ENCODE assay signal across 6 cellular contexts in genomic region chr19:55635334-55635717, GRCh38. TPM values are rescaled to one million over a fixed set of nuclear protein-coding genes. Genes with fewer than 3 reads are reported as not detected.
DNase-seq lines count a peak whose midpoint lies in the region; ATAC-seq lines count a peak whose summit lies in the region.

No MANE protein-coding gene starts in this region.

- H3K27ac ChIP-seq in iPS-18a (ENCODE audit: low read length) (peak overlapping the region; percentile 50), aorta (ENCODE audit: low read depth in 1 of 2, low read length in 2 of 2) (peak overlapping the region; percentile 45 to 93)

- H3K27me3 ChIP-seq in iPS-18a (ENCODE audit: control insufficient read depth, insufficient read depth, low read length) (no peaks in the 10 kb centered on the region), aorta (ENCODE audit: control insufficient read depth in 1 of 2, insufficient read depth in 2 of 2, low read length in 1 of 2) (no peaks in the 10 kb centered on the region)

- no peaks in the 10 kb centered on the region for H3K4me1 ChIP-seq in iPS-18a (ENCODE audit: control insufficient read depth, low read depth, low read length)
- no peaks in the 10 kb centered on the region for H3K4me1 ChIP-seq in aorta (ENCODE audit: control insufficient read depth in 1 of 2, insufficient read depth in 2 of 2, low read length in 2 of 2)

- intact Hi-C loops in aorta (cut with DNase I) = no loop called here

- peak overlapping the region; percentile 99 for H3K27ac Mint-ChIP-seq in stimulated activated naive CD8-positive, alpha-beta T cell treated with anti-CD3 and anti-CD28 coated beads, Interleukin-15, Interleukin-2, amounts not matched to agents 100 ng/mL and 50 ng/mL, for 24 hours

- peaks cover 65% of the 10 kb centered on the region for H3K4me1 Mint-ChIP-seq in stimulated activated naive CD8-positive, alpha-beta T cell treated with anti-CD3 and anti-CD28 coated beads, Interleukin-15, Interleukin-2, amounts not matched to agents 100 ng/mL and 50 ng/mL, for 24 hours (ENCODE audit: low read depth)

- DNase-seq in stimulated activated naive CD8-positive, alpha-beta T cell treated with anti-CD3 and anti-CD28 coated beads, Interleukin-15, Interleukin-2, amounts not matched to agents 100 U/mL and 50 U/mL, for 24 hours = no peak
- DNase-seq in aorta (peak in 1 of 2 donors; percentile 50), DMS 273 treated with DMSO at 0.1 percent for 48 hours (lab: John Stamatoyannopoulos, UW) (no peak)
- DNase-seq in stimulated activated CD4-positive, alpha-beta T cell treated with anti-CD3 and anti-CD28 coated beads, Interleukin-15, amount 100 ng/mL, for 24 hours = no peak

- no peak for ATAC-seq in stimulated activated naive CD8-positive, alpha-beta T cell treated with anti-CD3 and anti-CD28 coated beads, Interleukin-15, Interleukin-2, amounts not matched to agents 100 U/mL and 50 U/mL, for 24 hours
- peak; percentile 11 for ATAC-seq in aorta (ENCODE audit: low FRiP score)

- H3K4me3 Mint-ChIP-seq in stimulated activated naive CD8-positive, alpha-beta T cell treated with anti-CD3 and anti-CD28 coated beads, Interleukin-15, Interleukin-2, amounts not matched to agents 100 ng/mL and 50 ng/mL, for 24 hours = peak overlapping the region; percentile 96

- no peaks in the 10 kb centered on the region for H3K9me3 Mint-ChIP-seq in stimulated activated naive CD8-positive, alpha-beta T cell treated with anti-CD3 and anti-CD28 coated beads, Interleukin-15, Interleukin-2, amounts not matched to agents 100 ng/mL and 50 ng/mL, for 24 hours

- peak overlapping the region; percentile 88 for H3K9ac ChIP-seq in iPS-18a (ENCODE audit: low read length)

- peak overlapping the region; percentile 91 for H3K4me3 ChIP-seq in iPS-18a (ENCODE audit: low read length)
- H3K4me3 ChIP-seq in aorta (ENCODE audit: low read length in 2 of 2) = peak overlapping the region; percentile 75 to 85

- H3K36me3 ChIP-seq in iPS-18a (ENCODE audit: control insufficient read depth, low read depth, low read length) (no peaks in the 10 kb centered on the region), aorta (ENCODE audit: control insufficient read depth in 1 of 2, insufficient read depth in 2 of 2, low read length in 1 of 2) (no peaks in the 10 kb centered on the region)

- 3 to 7% methylated on average over 9 of the region's 9 CpGs for WGBS in aorta, 2 donors

- peaks cover 43% of the 10 kb centered on the region for H3K36me3 Mint-ChIP-seq in stimulated activated naive CD8-positive, alpha-beta T cell treated with anti-CD3 and anti-CD28 coated beads, Interleukin-15, Interleukin-2, amounts not matched to agents 100 ng/mL and 50 ng/mL, for 24 hours (ENCODE audit: low read depth)

- no peaks in the 10 kb centered on the region for H3K27me3 Mint-ChIP-seq in stimulated activated naive CD8-positive, alpha-beta T cell treated with anti-CD3 and anti-CD28 coated beads, Interleukin-15, Interleukin-2, amounts not matched to agents 100 ng/mL and 50 ng/mL, for 24 hours

- H3K9me3 ChIP-seq in iPS-18a (ENCODE audit: control insufficient read depth, low read depth, low read length) (no peaks in the 10 kb centered on the region), aorta (ENCODE audit: control insufficient read depth, low read length) (no peaks in the 10 kb centered on the region)

RNA-seq across cellular contexts. Expression of gene ZNF580, which starts 5.5 kb away (rescaled TPM):
- 10 to 100 TPM; 42.9 to 43.7 TPM for total RNA-seq in aorta
- polyA plus RNA-seq in aorta = 10 to 100 TPM; 13.3 to 79.6 TPM

RNA-seq across cellular contexts. Expression of gene ZNF581, which starts 8.1 kb away (rescaled TPM):
- total RNA-seq in aorta = 10 to 100 TPM; 11.0 to 19.4 TPM
- 10 to 100 TPM; 15.8 to 23.8 TPM for polyA plus RNA-seq in aorta

RNA-seq across cellular contexts. Expression of gene ZNF784, which starts 11.0 kb away (rescaled TPM):
- 1 to 10 TPM; 5.1 to 5.3 TPM for total RNA-seq in aorta
- polyA plus RNA-seq in aorta = 10 to 100 TPM in 1 of 2 donors, 1 to 10 TPM in 1; 4.8 to 27.2 TPM

RNA-seq across cellular contexts. Expression of gene CCDC106, which starts 12.7 kb away (rescaled TPM):
- total RNA-seq in aorta = 10 to 100 TPM in 1 of 2 donors, 1 to 10 TPM in 1; 7.2 to 11.0 TPM
- 10 to 100 TPM; 10.0 to 19.0 TPM for polyA plus RNA-seq in aorta

RNA-seq across cellular contexts. Expression of gene U2AF2, which starts 19.5 kb away (rescaled TPM):
- total RNA-seq in aorta = 100 to 1,000 TPM; 113 to 129 TPM
- polyA plus RNA-seq in aorta = 10 to 100 TPM; 40.6 to 66.3 TPM
